16 cellular contexts compared by ENCODE assay signal in the genomic region with DNA sequence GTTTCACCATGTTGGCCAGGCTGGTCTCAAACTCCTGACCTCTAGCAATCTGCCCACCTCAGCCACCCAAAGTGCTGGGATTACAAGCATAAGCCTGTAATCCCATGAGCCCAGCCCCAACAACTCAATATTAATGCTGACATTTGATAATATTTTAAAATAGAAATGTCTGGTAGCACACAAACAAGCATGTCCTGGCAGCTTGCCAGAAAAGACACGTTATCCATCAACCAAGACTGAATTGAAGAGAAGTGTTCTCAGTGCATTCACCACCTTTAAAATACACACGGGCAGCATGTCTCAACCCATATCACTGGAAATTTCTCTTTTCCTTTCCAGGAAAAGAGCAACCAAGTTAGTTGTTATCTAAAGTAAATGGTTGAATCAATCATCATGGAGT. TPM values are rescaled to one million over a fixed set of nuclear protein-coding genes. Genes with fewer than 3 reads are reported as not detected.
A peak's percentile ranks its signal among the peaks of the same experiment; 100 is the strongest.
DNase-seq lines count a peak whose midpoint lies in the region; ATAC-seq and TF ChIP-seq lines count a peak whose summit lies in the region.
"Had no signal": no experiment of that assay in that cellular context is flagged by ENCODE, and none has a peak within 500 bp of the region (broad histone marks: within the 10 kb centered on the region; RNA-seq: fewer than 3 reads in every experiment).

No MANE protein-coding gene starts in this region.

- no TSS peak for BruUV-seq in OCI-LY7 (replicated peaks; lab: Mats Ljungman, UMichigan)

- peaks cover 11% of the 10 kb centered on the region for H3K36me3 ChIP-seq in OCI-LY7 (ENCODE audit: insufficient read depth, low read length)

- intact Hi-C loops in OCI-LY7 (cut with micrococcal nuclease; ENCODE audit: unreplicated experiment): loop anchor here (2.0 kb wide), 1 partner anchor 23 kb away; no protein-coding TSS in a partner anchor

- POLR2A ChIA-PET in OCI-LY7 (lab: Charles Lee): interaction anchor here (0.7 to 3.4 kb wide), 3 partner anchors 10 to 216 kb away, joined by 3 to 15 read pairs (median 3); no protein-coding TSS in a partner anchor

- H3K9me3 ChIP-seq in OCI-LY7 (ENCODE audit: low read length): no peaks in the 10 kb centered on the region

- CTCF ChIA-PET in OCI-LY7 (lab: Charles Lee; ENCODE audit: unreplicated experiment): no interaction called here

- H3K27ac ChIP-seq in OCI-LY7 (ENCODE audit: low read depth, low read length, poor library complexity, severe bottlenecking): peak overlapping the region; percentile 99

- H3K79me2 ChIP-seq in OCI-LY7 (ENCODE audit: insufficient read depth, low read depth, low read length): peaks cover 76% of the 10 kb centered on the region; the same call in 1 of the 2 replicates

- H3K9me2 ChIP-seq in OCI-LY7 (ENCODE audit: insufficient read depth, low read length): no peaks in the 10 kb centered on the region

- no peaks in the 10 kb centered on the region for H4K20me1 ChIP-seq in OCI-LY7 (ENCODE audit: insufficient read depth, low read length)

- no peak for TF ChIP-seq EP300 in Ishikawa (IDR thresholded peaks at IDR 0.05; ENCODE audit: borderline replicate concordance)

- H3K4me1 ChIP-seq in OCI-LY7 (ENCODE audit: insufficient read depth, low read length, poor library complexity, severe bottlenecking): peaks cover 80% of the 10 kb centered on the region

- H3K4me2 ChIP-seq in OCI-LY7 (ENCODE audit: low read length): peak overlapping the region; percentile 77

- 0 out of 2 replicates have a peak overlapping the region, but pooled peaks have one; percentile 71 for H2AFZ ChIP-seq in OCI-LY7 (ENCODE audit: low read length)

- DNase-seq in NCI-H1105 treated with DMSO at 0.1 percent for 48 hours (lab: John Stamatoyannopoulos, UW) (peak; percentile 24), NCI-H1105 (lab: John Stamatoyannopoulos, UW) (no peak), OCI-LY7 (ENCODE audit: low spot score) (peak; percentile 57), left kidney (ENCODE audit: low read depth, low spot score) (peak; percentile 35)
- DNase-seq in activated T-cell treated with anti-CD3 and anti-CD28 coated beads, Interleukin-2, amount 50 U/mL, for 48 hours: no peak
- no peak for DNase-seq in activated CD4-positive, alpha-beta T cell treated with anti-CD3 and anti-CD28 coated beads, Interleukin-2, amount 50 U/mL, for 48 hours
- DNase-seq: activated naive CD4-positive, alpha-beta T cell treated with anti-CD3 and anti-CD28 coated beads, Interleukin-2, amount 50 U/mL, for 16 hours; anterior cingulate cortex; central memory CD4-positive, alpha-beta T cell; GOT3; hippocampal formation; KG1; occipital lobe; retina had no signal

- ATAC-seq in HG03432 (IDR thresholded peaks at IDR 0.05; ENCODE audit: unreplicated experiment): no peak

- TF ChIP-seq RAD21 in Ishikawa (IDR thresholded peaks at IDR 0.05; ENCODE audit: low read depth): no peak

- H3K4me3 ChIP-seq in OCI-LY7 (ENCODE audit: low read depth, low read length, poor library complexity, severe bottlenecking): peak overlapping the region; percentile 58

- TF ChIP-seq CTCF in OCI-LY7 (conservative IDR thresholded peaks at IDR 0.05; ENCODE audit: low read length): no peak

TF ChIP-seq in Ishikawa, 13 proteins besides CTCF, POLR2A, EP300 and RAD21:
- TF ChIP-seq TEAD4 (IDR thresholded peaks at IDR 0.05): no peak
- TF ChIP-seq, protein P1, sequence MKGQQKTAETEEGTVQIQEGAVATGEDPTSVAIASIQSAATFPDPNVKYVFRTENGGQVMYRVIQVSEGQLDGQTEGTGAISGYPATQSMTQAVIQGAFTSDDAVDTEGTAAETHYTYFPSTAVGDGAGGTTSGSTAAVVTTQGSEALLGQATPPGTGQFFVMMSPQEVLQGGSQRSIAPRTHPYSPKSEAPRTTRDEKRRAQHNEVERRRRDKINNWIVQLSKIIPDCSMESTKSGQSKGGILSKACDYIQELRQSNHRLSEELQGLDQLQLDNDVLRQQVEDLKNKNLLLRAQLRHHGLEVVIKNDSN (IDR thresholded peaks at IDR 0.05): no peak
- TF ChIP-seq NFIC (IDR thresholded peaks at IDR 0.05): peak; percentile 12; the same call in 1 of the 2 replicates

RNA-seq across cellular contexts. Expression of gene LHFPL6, which starts 25.2 kb away (rescaled TPM):
- 27.7 TPM in 2 replicates for total RNA-seq in OCI-LY7 (2014; rRNA removed; shearing (Covaris generic))
- 15.1 and 19.7 TPM in 2 replicates for total RNA-seq in OCI-LY7 (2022)

Comparison
In these comparisons a context has a peak if more than half of its experiments do, and no peak if none do; other contexts are left out.
1. DNase-seq: peak in NCI-H1105 treated with DMSO at 0.1 percent for 48 hours (single experiment), OCI-LY7 (single experiment) and left kidney (single experiment); none in NCI-H1105 (single experiment), activated T-cell treated with anti-CD3 and anti-CD28 coated beads, Interleukin-2, amount 50 U/mL, for 48 hours (0 of 2) and activated CD4-positive, alpha-beta T cell treated with anti-CD3 and anti-CD28 coated beads, Interleukin-2, amount 50 U/mL, for 48 hours (0 of 2).